Comparison of ENCODE assay signal across 17 cellular contexts in genomic region chr12:49807991-49808580, GRCh38. TPM values are rescaled to one million over a fixed set of nuclear protein-coding genes. Genes with fewer than 3 reads are reported as not detected.
DNase-seq lines count a peak whose midpoint lies in the region; ATAC-seq and TF ChIP-seq lines count a peak whose summit lies in the region.
"Had no signal": no experiment of that assay in that cellular context is flagged by ENCODE, and none has a peak within 500 bp of the region (broad histone marks: within the 10 kb centered on the region; RNA-seq: fewer than 3 reads in every experiment).

No MANE protein-coding gene starts in this region.

- no peak for TF ChIP-seq CTCF in endothelial cell (IDR thresholded peaks at IDR 0.05; ENCODE audit: unreplicated experiment)
- TF ChIP-seq CTCF in nephron (IDR thresholded peaks at IDR 0.05; ENCODE audit: unreplicated experiment in 3 of 3) = no peak
- TF ChIP-seq CTCF in testis (IDR thresholded peaks at IDR 0.05) = no peak
- TF ChIP-seq CTCF in mucosa of descending colon (IDR thresholded peaks at IDR 0.05) = no peak

- peak overlapping the region; percentile 100 for H3K27ac ChIP-seq in SJCRH30
- H3K27ac ChIP-seq in testis = peak overlapping the region; percentile 29 to 73

- DNase-seq in SJCRH30 = no peak
- DNase-seq in endothelial cell (ENCODE audit: low spot score) = no peak
- no peak for DNase-seq in testis
- no peak for DNase-seq in mucosa of descending colon
- DNase-seq in superior temporal gyrus (ENCODE audit: extremely low spot score) = no peak
- DNase-seq in central memory CD4-positive, alpha-beta T cell = no peak
- no peak for DNase-seq in D341Med (ENCODE audit: low spot score)
- DNase-seq: activated CD4-positive, alpha-beta T cell treated with anti-CD3 and anti-CD28 coated beads, Interleukin-2, amount 50 U/mL, for 1 hour; DMS53; effector CD4-positive, alpha-beta T cell; foreskin fibroblast; GOT3; NCI-H774; T-helper 9 cell had no signal

- H3K36me3 Mint-ChIP-seq in endothelial cell (ENCODE audit: low read depth, unreplicated experiment) (peaks cover 26% of the 10 kb centered on the region), nephron (ENCODE audit: low read depth) (peaks cover 22% of the 10 kb centered on the region)

- peaks cover 59% of the 10 kb centered on the region for H3K4me1 Mint-ChIP-seq in endothelial cell (ENCODE audit: unreplicated experiment)
- H3K4me1 Mint-ChIP-seq in nephron = peaks cover 70% of the 10 kb centered on the region

- 60 to 71% methylated on average over 12 of the region's 12 CpGs for WGBS in testis, 2 donors

- ATAC-seq in mucosa of descending colon = no peak
- ATAC-seq: stimulated activated memory B cell treated with anti-CD40 and anti-IgM and Interleukin-4, amounts not matched to agents 10 μg/mL and 1 μg/mL and 100 μg/mL, for 72 hours had no signal

- H3K27me3 Mint-ChIP-seq in endothelial cell (ENCODE audit: unreplicated experiment) = peaks cover 8% of the 10 kb centered on the region
- H3K27me3 Mint-ChIP-seq in nephron (ENCODE audit: low read depth) = peaks cover 4% of the 10 kb centered on the region
- H3K27me3 Mint-ChIP-seq: B cell; stimulated activated memory B cell treated with anti-CD40 and anti-IgM and Interleukin-4, amounts not matched to agents 10 μg/mL and 1 μg/mL and 100 μg/mL, for 72 hours had no signal

- no peak for TF ChIP-seq POLR2A in testis (IDR thresholded peaks at IDR 0.05)

- H3K4me3 Mint-ChIP-seq in endothelial cell (ENCODE audit: unreplicated experiment) = peak overlapping the region; percentile 33
- no peak overlapping the region for H3K4me3 Mint-ChIP-seq in nephron
- H3K4me3 Mint-ChIP-seq: B cell; stimulated activated memory B cell treated with anti-CD40 and anti-IgM and Interleukin-4, amounts not matched to agents 10 μg/mL and 1 μg/mL and 100 μg/mL, for 72 hours had no signal

- H3K9me3 Mint-ChIP-seq in endothelial cell (ENCODE audit: unreplicated experiment) (no peaks in the 10 kb centered on the region), nephron (no peaks in the 10 kb centered on the region)
- H3K9me3 Mint-ChIP-seq: stimulated activated memory B cell treated with anti-CD40 and anti-IgM and Interleukin-4, amounts not matched to agents 10 μg/mL and 1 μg/mL and 100 μg/mL, for 72 hours had no signal

- peak overlapping the region; percentile 72 for H3K27ac Mint-ChIP-seq in endothelial cell (ENCODE audit: unreplicated experiment)
- peak overlapping the region; percentile 89 to 98 (median 91) for H3K27ac Mint-ChIP-seq in nephron
- H3K27ac Mint-ChIP-seq: B cell; stimulated activated memory B cell treated with anti-CD40 and anti-IgM and Interleukin-4, amounts not matched to agents 10 μg/mL and 1 μg/mL and 100 μg/mL, for 72 hours had no signal

- H3K27me3 ChIP-seq in SJCRH30 (no peaks in the 10 kb centered on the region), testis (no peaks in the 10 kb centered on the region)

- H3K4me3 ChIP-seq in SJCRH30 (peak overlapping the region; percentile 35), testis (no peak overlapping the region), mucosa of descending colon (no peak overlapping the region)

- H3K4me1 ChIP-seq in SJCRH30 (peaks cover 62% of the 10 kb centered on the region), testis (peaks cover 49% of the 10 kb centered on the region), mucosa of descending colon (ENCODE audit: low read depth) (peaks cover 3% of the 10 kb centered on the region)

- H3K36me3 ChIP-seq in SJCRH30 (peaks cover 50% of the 10 kb centered on the region), testis (ENCODE audit: low read depth, missing control alignments) (no peaks in the 10 kb centered on the region), mucosa of descending colon (ENCODE audit: low read depth) (no peaks in the 10 kb centered on the region)

- H3K9me3 ChIP-seq in SJCRH30 (replicated peaks) (no peaks in the 10 kb centered on the region), testis (no peaks in the 10 kb centered on the region), mucosa of descending colon (no peaks in the 10 kb centered on the region)

- intact Hi-C loops in testis (cut with DNase I; ENCODE audit: low total_unique reads) (no loop called here), mucosa of descending colon (cut with DNase I, micrococcal nuclease) (no loop called here)

RNA-seq across cellular contexts. Expression of gene NCKAP5L, which starts 20.1 kb away (rescaled TPM):
- total RNA-seq in SJCRH30 (2014; rRNA removed; shearing (Covaris generic)) = 80.1 and 80.7 TPM in 2 replicates
- total RNA-seq in endothelial cell (ENCODE audit: unreplicated experiment) = 70.9 TPM
- total RNA-seq in testis = 10 to 100 TPM; 63.5 to 79.7 TPM
- polyA plus RNA-seq in testis (ENCODE audit: insufficient read depth, low read depth, low replicate concordance) = 22.0 TPM
- 10 to 100 TPM in 1 of 3 donors, 1 to 10 TPM in 2; 2.5 to 17.7 (median 4.7) TPM for total RNA-seq in mucosa of descending colon

RNA-seq across cellular contexts. Expression of gene BCDIN3D, which starts 34.8 kb away (rescaled TPM):
- 4.7 and 5.3 TPM in 2 replicates for total RNA-seq in SJCRH30 (2014; rRNA removed; shearing (Covaris generic))
- total RNA-seq in endothelial cell (ENCODE audit: unreplicated experiment) = 2.6 TPM
- 1 to 10 TPM; 5.1 to 5.8 TPM for total RNA-seq in testis
- 4.9 TPM for polyA plus RNA-seq in testis (ENCODE audit: insufficient read depth, low read depth, low replicate concordance)
- 1 to 10 TPM; 3.0 to 5.0 (median 3.7) TPM for total RNA-seq in mucosa of descending colon
